ENCODE assay signal across 9 cellular contexts in genomic region chr9:86747711-86748110, GRCh38.
"Had no signal": no experiment of that assay in that cellular context is flagged by ENCODE, and none has a peak within 500 bp of the region (broad histone marks: within the 10 kb centered on the region; RNA-seq: fewer than 3 reads in every experiment).

No MANE protein-coding gene starts in this region.

- H3K9me3 Mint-ChIP-seq: HFFc6 had no signal

- H3K4me1 ChIP-seq: HAP-1 had no signal

- H2AFZ ChIP-seq: GM23248 had no signal

- H3K9ac ChIP-seq: GM23248, KMS-11 had no signal

- H3K9me3 ChIP-seq: HAP-1 had no signal

- H3K36me3 ChIP-seq: HAP-1 had no signal

- H3K27ac Mint-ChIP-seq: HFFc6, IgD-negative memory B cell had no signal

- H3K4me1 Mint-ChIP-seq: IgD-negative memory B cell had no signal

- H3K36me3 Mint-ChIP-seq: IgD-negative memory B cell had no signal

- DNase-seq: GM23248, GOT3, H7, HFFc6, KBM-7 had no signal

- H3K4me3 ChIP-seq: GM23248, HAP-1 had no signal

- H3K27ac ChIP-seq: GM23248, KMS-11 had no signal

- H3K4me3 Mint-ChIP-seq: HFFc6, IgD-negative memory B cell had no signal

- H3K4me2 ChIP-seq: KMS-11 had no signal

- ATAC-seq: HCT116 had no signal
